In genomic region chr11:118868659-118869058, GRCh38 we compare ENCODE assay signal across 24 cellular contexts. TPM values are rescaled to one million over a fixed set of nuclear protein-coding genes. Genes with fewer than 3 reads are reported as not detected.
DNase-seq lines count a peak whose midpoint lies in the region; ATAC-seq and TF ChIP-seq lines count a peak whose summit lies in the region.
"Had no signal": no experiment of that assay in that cellular context is flagged by ENCODE, and none has a peak within 500 bp of the region (broad histone marks: within the 10 kb centered on the region; RNA-seq: fewer than 3 reads in every experiment).

No MANE protein-coding gene starts in this region.

- H3K36me3 ChIP-seq in MM.1S (replicated peaks; ENCODE audit: insufficient read depth, low read length): no peaks in the 10 kb centered on the region
- H3K36me3 ChIP-seq in effector memory CD4-positive, alpha-beta T cell (ENCODE audit: control insufficient read depth, insufficient read depth, low read length): no peaks in the 10 kb centered on the region
- H3K36me3 ChIP-seq: colonic mucosa, neural progenitor cell had no signal

- H3K4me3 ChIP-seq in MM.1S (ENCODE audit: low read length): no peak overlapping the region
- H3K4me3 ChIP-seq in effector memory CD4-positive, alpha-beta T cell (ENCODE audit: insufficient read depth, low read depth, low read length, poor library complexity, severe bottlenecking): no peak overlapping the region
- H3K4me3 ChIP-seq: colonic mucosa, GM23338, neural progenitor cell, SK-N-MC, smooth muscle cell had no signal

- CTCF ChIA-PET in activated naive CD4-positive, alpha-beta T cell treated with anti-CD3 and anti-CD28 coated beads for 36 hours (lab: Charles Lee): interaction anchor here (0.6 to 1.8 kb wide), 6 partner anchors 15 to 184 kb away, joined by 3 to 12 read pairs (median 4); partner anchors contain the start of gene CXCR5

- peaks cover 51% of the 10 kb centered on the region for H3F3A ChIP-seq in MM.1S (ENCODE audit: insufficient read depth, low read length)

- H3K27ac ChIP-seq in MM.1S (ENCODE audit: low read length): peak overlapping the region; percentile 100
- peak overlapping the region; percentile 89 for H3K27ac ChIP-seq in effector memory CD4-positive, alpha-beta T cell (ENCODE audit: insufficient read depth, low read length, poor library complexity, severe bottlenecking)
- H3K27ac ChIP-seq: colonic mucosa, neural progenitor cell, SK-N-MC had no signal

- H3K9ac ChIP-seq in MM.1S (ENCODE audit: low read length): peak overlapping the region; percentile 51
- H3K9ac ChIP-seq: neural progenitor cell had no signal

- H2AFZ ChIP-seq in MM.1S (ENCODE audit: low read length): no peak overlapping the region
- H2AFZ ChIP-seq: GM23338, neural progenitor cell had no signal

- peak overlapping the region; percentile 69 for H3K27ac Mint-ChIP-seq in activated naive CD4-positive, alpha-beta T cell treated with anti-CD3 and anti-CD28 coated beads for 36 hours
- peak overlapping the region; percentile 14 for H3K27ac Mint-ChIP-seq in stimulated activated naive B cell treated with anti-CD40 and anti-IgM and Interleukin-4, amounts not matched to agents 10 μg/mL and 1 μg/mL and 100 μg/mL, for 72 hours
- H3K27ac Mint-ChIP-seq: brain, GM23338, neural progenitor cell had no signal

- no peak for DNase-seq in activated naive CD4-positive, alpha-beta T cell treated with anti-CD3 and anti-CD28 coated beads for 36 hours
- DNase-seq in activated naive CD4-positive, alpha-beta T cell treated with Interleukin-2 at 50 U/mL for 16 hours: no peak
- DNase-seq in MM.1S (peak; percentile 89), RKO (ENCODE audit: low spot score) (no peak), activated gamma-delta T cell treated with Interleukin-2 at 50 U/mL for 16 hours (no peak)
- no peak for DNase-seq in effector memory CD4-positive, alpha-beta T cell
- no peak for DNase-seq in stimulated activated naive B cell treated with anti-CD40 and anti-IgM and Interleukin-4, amounts not matched to agents 10 μg/mL and 1 μg/mL and 100 μg/mL, for 72 hours
- DNase-seq in NK-92 treated with Interleukin-12 subunit alpha and Interleukin-12 subunit beta, amount 100 ng/mL, for 24 hours (lab: John Stamatoyannopoulos, UW): no peak
- DNase-seq: activated CD8-positive, alpha-beta memory T cell treated with anti-CD3 and anti-CD28 coated beads for 24 hours; activated T-cell treated with anti-CD3 and anti-CD28 coated beads, Interleukin-2, amount 50 U/mL, for 48 hours; colonic mucosa; DMS153; stimulated activated CD4-positive, alpha-beta T cell treated with anti-CD3 and anti-CD28 coated beads, Interleukin-4, amount 100 ng/mL, for 4 hours; T-helper 9 cell had no signal

- no peaks in the 10 kb centered on the region for H3K9me3 Mint-ChIP-seq in activated naive CD4-positive, alpha-beta T cell treated with anti-CD3 and anti-CD28 coated beads for 36 hours
- H3K9me3 Mint-ChIP-seq in stimulated activated naive B cell treated with anti-CD40 and anti-IgM and Interleukin-4, amounts not matched to agents 10 μg/mL and 1 μg/mL and 100 μg/mL, for 72 hours: no peaks in the 10 kb centered on the region
- H3K9me3 Mint-ChIP-seq: brain, GM23338, neural progenitor cell had no signal

- H3K4me1 Mint-ChIP-seq in activated naive CD4-positive, alpha-beta T cell treated with anti-CD3 and anti-CD28 coated beads for 36 hours (ENCODE audit: low read depth): peaks cover 47% of the 10 kb centered on the region
- H3K4me1 Mint-ChIP-seq in stimulated activated naive B cell treated with anti-CD40 and anti-IgM and Interleukin-4, amounts not matched to agents 10 μg/mL and 1 μg/mL and 100 μg/mL, for 72 hours: peaks cover 30 to 62% of the 10 kb centered on the region in 2 donors

- no peaks in the 10 kb centered on the region for H3K27me3 Mint-ChIP-seq in activated naive CD4-positive, alpha-beta T cell treated with anti-CD3 and anti-CD28 coated beads for 36 hours (ENCODE audit: low read depth)
- H3K27me3 Mint-ChIP-seq in stimulated activated naive B cell treated with anti-CD40 and anti-IgM and Interleukin-4, amounts not matched to agents 10 μg/mL and 1 μg/mL and 100 μg/mL, for 72 hours: no peaks in the 10 kb centered on the region

- peak overlapping the region; percentile 29; the same call in 1 of the 2 replicates for H3K4me2 ChIP-seq in MM.1S (ENCODE audit: low read depth, low read length)
- H3K4me2 ChIP-seq: GM23338, neural progenitor cell, smooth muscle cell had no signal

- peaks cover 34% of the 10 kb centered on the region for H3K4me1 ChIP-seq in MM.1S (ENCODE audit: low read length)
- peaks cover 32% of the 10 kb centered on the region for H3K4me1 ChIP-seq in effector memory CD4-positive, alpha-beta T cell (ENCODE audit: control insufficient read depth, insufficient read depth, low read length, poor library complexity, severe bottlenecking)
- H3K4me1 ChIP-seq: colonic mucosa had no signal

- H3K79me2 ChIP-seq in MM.1S (ENCODE audit: low read length): no peaks in the 10 kb centered on the region

- TF ChIP-seq CTCF in MM.1S (IDR thresholded peaks at IDR 0.05; ENCODE audit: low read length): no peak

- H3K36me3 Mint-ChIP-seq in activated naive CD4-positive, alpha-beta T cell treated with anti-CD3 and anti-CD28 coated beads for 36 hours (ENCODE audit: low read depth): peaks cover 1% of the 10 kb centered on the region
- no peaks in the 10 kb centered on the region for H3K36me3 Mint-ChIP-seq in stimulated activated naive B cell treated with anti-CD40 and anti-IgM and Interleukin-4, amounts not matched to agents 10 μg/mL and 1 μg/mL and 100 μg/mL, for 72 hours
- H3K36me3 Mint-ChIP-seq: brain, neural progenitor cell had no signal

- intact Hi-C loops in activated naive CD4-positive, alpha-beta T cell treated with anti-CD3 and anti-CD28 coated beads for 36 hours (cut with micrococcal nuclease): no loop called here

- no peak for ATAC-seq in stimulated activated naive B cell treated with anti-CD40 and anti-IgM and Interleukin-4, amounts not matched to agents 10 μg/mL and 1 μg/mL and 100 μg/mL, for 72 hours (replicated peaks)
- ATAC-seq: GM23338, left lobe of liver had no signal

- no peaks in the 10 kb centered on the region for H3K27me3 ChIP-seq in MM.1S (replicated peaks; ENCODE audit: insufficient read depth, low read length)
- H3K27me3 ChIP-seq in effector memory CD4-positive, alpha-beta T cell (replicated peaks; ENCODE audit: control insufficient read depth, insufficient read depth, low read length, poor library complexity, severe bottlenecking): no peaks in the 10 kb centered on the region
- H3K27me3 ChIP-seq: colonic mucosa, neural progenitor cell had no signal

- no peaks in the 10 kb centered on the region for H3K9me2 ChIP-seq in MM.1S (replicated peaks; ENCODE audit: insufficient read depth, low read length)

- no peaks in the 10 kb centered on the region for H4K20me1 ChIP-seq in MM.1S (ENCODE audit: insufficient read depth, low read length)

- H3K4me3 Mint-ChIP-seq in activated naive CD4-positive, alpha-beta T cell treated with anti-CD3 and anti-CD28 coated beads for 36 hours: no peak overlapping the region
- no peak overlapping the region for H3K4me3 Mint-ChIP-seq in stimulated activated naive B cell treated with anti-CD40 and anti-IgM and Interleukin-4, amounts not matched to agents 10 μg/mL and 1 μg/mL and 100 μg/mL, for 72 hours
- H3K4me3 Mint-ChIP-seq: brain, GM23338, neural progenitor cell had no signal

- no peaks in the 10 kb centered on the region for H3K9me3 ChIP-seq in MM.1S (replicated peaks; ENCODE audit: insufficient read depth, low read length)
- H3K9me3 ChIP-seq in effector memory CD4-positive, alpha-beta T cell (ENCODE audit: control insufficient read depth, low read length): no peaks in the 10 kb centered on the region
- H3K9me3 ChIP-seq: colonic mucosa had no signal

RNA-seq across cellular contexts. Expression of gene CXCR5, which starts 15.0 kb away (rescaled TPM):
- total RNA-seq in activated naive CD4-positive, alpha-beta T cell treated with anti-CD3 and anti-CD28 coated beads for 36 hours: 10 to 100 TPM; 25.6 to 26.1 TPM
- total RNA-seq: A673, GM23338, M059J, RPMI7951, smooth muscle cell, temporal lobe had no signal

RNA-seq across cellular contexts. Expression of gene BCL9L, which starts 57.1 kb away (rescaled TPM):
- 10 to 100 TPM; 33.3 to 36.1 TPM for total RNA-seq in activated naive CD4-positive, alpha-beta T cell treated with anti-CD3 and anti-CD28 coated beads for 36 hours
